Comparison of ENCODE assay signal across 32 cellular contexts in the genomic region with DNA sequence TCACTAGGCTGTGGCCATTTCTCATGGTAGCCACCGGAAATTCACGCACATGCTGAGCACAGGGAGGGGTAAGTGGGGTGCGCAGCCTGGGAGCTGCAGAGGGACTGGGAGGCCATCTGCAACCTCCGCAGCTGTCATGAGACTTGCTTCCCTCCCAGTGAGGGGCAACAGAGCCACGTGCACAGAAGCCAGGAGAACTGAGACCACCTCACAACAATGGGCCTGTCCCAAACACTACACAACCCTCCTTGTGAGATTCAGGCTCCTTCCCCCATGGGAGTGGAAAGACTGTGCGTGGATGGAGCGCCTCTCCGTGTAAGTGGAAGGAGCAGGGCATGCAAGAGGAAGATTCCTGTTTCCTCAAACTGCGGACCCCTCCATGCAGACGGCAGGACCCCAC. TPM values are rescaled to one million over a fixed set of nuclear protein-coding genes. Genes with fewer than 3 reads are reported as not detected.
"Had no signal": no experiment of that assay in that cellular context is flagged by ENCODE, and none has a peak within 500 bp of the region (broad histone marks: within the 10 kb centered on the region; RNA-seq: fewer than 3 reads in every experiment).

No MANE protein-coding gene starts in this region.

- DNase-seq: activated CD4-positive, alpha-beta T cell treated with anti-CD3 and anti-CD28 coated beads for 36 hours; activated CD4-positive, alpha-beta T cell treated with anti-CD3 and anti-CD28 coated beads, Interleukin-2, amount 10 ng/mL, durations not matched to agents 7 days and 5 days; activated CD4-positive, alpha-beta T cell treated with anti-CD3 and anti-CD28 coated beads, Interleukin-2, amount 50 U/mL, for 48 hours; activated CD8-positive, alpha-beta memory T cell treated with anti-CD3 and anti-CD28 coated beads, Interleukin-2, amount 50 U/mL, for 4 hours; activated gamma-delta T cell treated with Interleukin-2 at 50 U/mL for 16 hours; activated naive CD4-positive, alpha-beta T cell treated with anti-CD3 and anti-CD28 coated beads for 36 hours; activated T-cell treated with anti-CD3 and anti-CD28 coated beads for 4 hours; activated T-cell treated with anti-CD3 and anti-CD28 coated beads, Interleukin-2, amount 50 U/mL, for 4 hours; adrenal gland; caudate nucleus; MM.1S; MV-4-11; NCI-H1092; NCI-H1436 treated with DMSO at 0.1 percent for 48 hours; NCI-H1694 treated with DMSO at 0.1 percent for 48 hours; NCI-H2029; NCI-H2171; NCI-H510A; NCI-H526; NCI-H748 treated with DMSO at 0.1 percent for 48 hours; NK-92 treated with Interleukin-12 subunit alpha and Interleukin-12 subunit beta, amount 100 ng/mL, for 24 hours; PC-9; Right ventricle myocardium superior; SW 1271 had no signal

- H3K9ac ChIP-seq: KMS-11 had no signal

- H3K27me3 ChIP-seq: adrenal gland had no signal

- ATAC-seq: activated CD4-positive, alpha-beta T cell treated with anti-CD3 and anti-CD28 coated beads for 36 hours; activated CD4-positive, CD25-positive, alpha-beta regulatory T cell treated with anti-CD3 and anti-CD28 coated beads, Interleukin-2, amount 50 U/mL, for 24 hours; activated naive CD4-positive, alpha-beta T cell treated with anti-CD3 and anti-CD28 coated beads, Interleukin-2, amount 50 U/mL, for 72 hours had no signal

- H3K4me3 ChIP-seq: adrenal gland, PC-9 had no signal

- H2AFZ ChIP-seq: PC-9 had no signal

- H3K4me2 ChIP-seq: KMS-11, PC-9 had no signal

- FAIRE-seq: bronchial epithelial cell, RCC 7860, TTC549 had no signal

- H3K4me1 ChIP-seq: adrenal gland had no signal

- H3K27ac ChIP-seq: KMS-11, PC-9, RWPE1 had no signal

- H3K9me3 ChIP-seq: adrenal gland had no signal

RNA-seq across cellular contexts. Expression of a gene that starts 8.8 kb away (rescaled TPM):
- total RNA-seq: activated CD4-positive, alpha-beta T cell treated with anti-CD3 and anti-CD28 coated beads, Interleukin-2, amount 10 ng/mL, durations not matched to agents 7 days and 5 days had no signal

RNA-seq across cellular contexts. Expression of a gene that starts 41.6 kb away (rescaled TPM):
- total RNA-seq: LHCN-M2 had no signal

RNA-seq across cellular contexts. Expression of a gene that starts 55.6 kb away (rescaled TPM):
- total RNA-seq: LHCN-M2, Right ventricle myocardium superior had no signal
